Comparison of ENCODE assay signal across 8 cellular contexts in genomic region chr1:65065535-65066378, GRCh38.
DNase-seq lines count a peak whose midpoint lies in the region; ATAC-seq and TF ChIP-seq lines count a peak whose summit lies in the region.

No MANE protein-coding gene starts in this region.

- H3K4me1 ChIP-seq in iPS-18a (ENCODE audit: control insufficient read depth, low read depth, low read length) (peaks cover 24% of the 10 kb centered on the region), skeletal muscle tissue (ENCODE audit: control insufficient read depth in 3 of 3, insufficient read depth in 3 of 3, low read length in 3 of 3) (peaks cover 24 to 46% (median 36%) of the 10 kb centered on the region in 3 donors)

- ATAC-seq in HG03095 (IDR thresholded peaks at IDR 0.05; ENCODE audit: unreplicated experiment) = no peak

- H3K27ac ChIP-seq in iPS-18a (ENCODE audit: low read length) (peak overlapping the region; percentile 12), skeletal muscle tissue (ENCODE audit: low read depth, low read length) (peak overlapping the region; percentile 99)

- no peak for TF ChIP-seq CTCF in AG09309 (IDR thresholded peaks at IDR 0.05; ENCODE audit: control insufficient read depth, insufficient read depth, low read depth, low read length, missing control alignments)

- H3K9ac ChIP-seq in iPS-18a (ENCODE audit: low read length) (peak overlapping the region; percentile 74), skeletal muscle tissue (ENCODE audit: low read depth in 1 of 3, low read length in 3 of 3) (peak overlapping the region; percentile 91 to 99 (median 91))

- H3K4me3 ChIP-seq in AG09309 (ENCODE audit: control insufficient read depth, low read depth, low read length) (peak overlapping the region; percentile 90), iPS-18a (ENCODE audit: low read length) (peak overlapping the region; percentile 92), skeletal muscle tissue (ENCODE audit: low read length in 3 of 3) (peak overlapping the region; percentile 85 to 96 (median 89))

- no peak for DNase-seq in AG09309 (ENCODE audit: low read depth)
- peak; percentile 8 for DNase-seq in HT1080 (ENCODE audit: low read depth)
- DNase-seq in amniotic epithelial cell (ENCODE audit: low read depth) = peak; percentile 2
- DNase-seq in stimulated activated CD4-positive, alpha-beta T cell treated with anti-CD3 and anti-CD28 coated beads, Interleukin-1b, Interleukin-23, amount 100 ng/mL, for 48 hours = no peak
- DNase-seq in stimulated activated CD4-positive, alpha-beta T cell treated with anti-CD3 and anti-CD28 coated beads, Interleukin-2, amount 100 ng/mL, for 24 hours = no peak

- H3K36me3 ChIP-seq in iPS-18a (ENCODE audit: control insufficient read depth, low read depth, low read length) (no peaks in the 10 kb centered on the region), skeletal muscle tissue (ENCODE audit: control insufficient read depth in 3 of 3, insufficient read depth in 3 of 3, low read length in 3 of 3) (peaks cover 0 to 5% (median 0%) of the 10 kb centered on the region in 3 donors)

- H3K9me3 ChIP-seq in iPS-18a (ENCODE audit: control insufficient read depth, low read depth, low read length) = no peaks in the 10 kb centered on the region
- H3K9me3 ChIP-seq in skeletal muscle tissue (ENCODE audit: control insufficient read depth in 3 of 3, low read length in 3 of 3) = no peaks in the 10 kb centered on the region

- H3K27me3 ChIP-seq in iPS-18a (ENCODE audit: control insufficient read depth, insufficient read depth, low read length) = no peaks in the 10 kb centered on the region
- no peaks in the 10 kb centered on the region for H3K27me3 ChIP-seq in skeletal muscle tissue (ENCODE audit: control insufficient read depth in 3 of 3, insufficient read depth in 3 of 3, low read length in 3 of 3)

Comparison
In these comparisons a context has a peak if more than half of its experiments do, and no peak if none do; other contexts are left out.
1. DNase-seq: peak in HT1080 (single experiment) and amniotic epithelial cell (single experiment); none in AG09309 (single experiment), stimulated activated CD4-positive, alpha-beta T cell treated with anti-CD3 and anti-CD28 coated beads, Interleukin-1b, Interleukin-23, amount 100 ng/mL, for 48 hours (single experiment) and stimulated activated CD4-positive, alpha-beta T cell treated with anti-CD3 and anti-CD28 coated beads, Interleukin-2, amount 100 ng/mL, for 24 hours (0 of 2).
2. Peak in every context shown above with its lines, with median percentiles within 50 percentile points of each other: H3K4me3 ChIP-seq.